24 cellular contexts compared by ENCODE assay signal in genomic region chr1:157132111-157132510, GRCh38. TPM values are rescaled to one million over a fixed set of nuclear protein-coding genes. Genes with fewer than 3 reads are reported as not detected.
A peak's percentile ranks its signal among the peaks of the same experiment; 100 is the strongest.
DNase-seq lines count a peak whose midpoint lies in the region; ATAC-seq and TF ChIP-seq lines count a peak whose summit lies in the region.
"Had no signal": no experiment of that assay in that cellular context is flagged by ENCODE, and none has a peak within 500 bp of the region (broad histone marks: within the 10 kb centered on the region; RNA-seq: fewer than 3 reads in every experiment).

No MANE protein-coding gene starts in this region.

- no peaks in the 10 kb centered on the region for H3K9me3 ChIP-seq in endodermal cell (ENCODE audit: control insufficient read depth, low read length)
- no peaks in the 10 kb centered on the region for H3K9me3 ChIP-seq in parathyroid adenoma (ENCODE audit: control insufficient read depth, low read length)
- no peaks in the 10 kb centered on the region for H3K9me3 ChIP-seq in WERI-Rb-1 (ENCODE audit: severe bottlenecking)
- H3K9me3 ChIP-seq: esophagus muscularis mucosa, HAP-1, thoracic aorta had no signal

- H3K9me3 Mint-ChIP-seq in activated T-cell treated with anti-CD3 and anti-CD28 coated beads, Interleukin-2, amount 50 U/mL, for 72 hours: no peaks in the 10 kb centered on the region
- no peaks in the 10 kb centered on the region for H3K9me3 Mint-ChIP-seq in endodermal cell
- H3K9me3 Mint-ChIP-seq: activated T-cell treated with anti-CD3 and anti-CD28 coated beads, Interleukin-2, amount 50 U/mL, for 4 hours had no signal

- no peaks in the 10 kb centered on the region for H4K20me1 ChIP-seq in KMS-11 (ENCODE audit: insufficient read depth)

- H3K36me3 Mint-ChIP-seq in activated T-cell treated with anti-CD3 and anti-CD28 coated beads, Interleukin-2, amount 50 U/mL, for 72 hours (ENCODE audit: insufficient read depth in 2 of 2): peaks cover 21 to 58% of the 10 kb centered on the region in 2 donors
- peaks cover 62% of the 10 kb centered on the region for H3K36me3 Mint-ChIP-seq in endodermal cell (ENCODE audit: low read depth)

- H3K4me1 Mint-ChIP-seq in activated T-cell treated with anti-CD3 and anti-CD28 coated beads, Interleukin-2, amount 50 U/mL, for 72 hours (ENCODE audit: low read depth): peaks cover 56% of the 10 kb centered on the region
- H3K4me1 Mint-ChIP-seq in endodermal cell: peaks cover 66% of the 10 kb centered on the region

- H3K4me2 ChIP-seq in KMS-11 (peak overlapping the region; percentile 92), parathyroid adenoma (ENCODE audit: low read length) (peak overlapping the region; percentile 59)

- H3K4me1 ChIP-seq in KMS-11 (ENCODE audit: low read depth, poor library complexity, severe bottlenecking): peaks cover 99% of the 10 kb centered on the region
- peaks cover 34% of the 10 kb centered on the region for H3K4me1 ChIP-seq in endodermal cell (ENCODE audit: control insufficient read depth, insufficient read depth, low read length)
- peaks cover 7% of the 10 kb centered on the region for H3K4me1 ChIP-seq in parathyroid adenoma

- H3K4me3 ChIP-seq in KMS-11 (IDR thresholded peaks at IDR 0.05; ENCODE audit: insufficient read depth, low read depth, low read length) (no peak overlapping the region), endodermal cell (ENCODE audit: low read length) (peak overlapping the region; percentile 15), parathyroid adenoma (ENCODE audit: low read depth, low read length) (peak overlapping the region; percentile 21), WERI-Rb-1 (ENCODE audit: low read depth, low read length) (no peak overlapping the region)
- H3K4me3 ChIP-seq: dorsolateral prefrontal cortex, esophagus muscularis mucosa, HAP-1, thoracic aorta had no signal

- H3K9ac ChIP-seq in KMS-11: no peak overlapping the region
- H3K9ac ChIP-seq in endodermal cell (ENCODE audit: extremely low read depth, low read length, poor library complexity, severe bottlenecking): peak overlapping the region; percentile 42
- H3K9ac ChIP-seq in parathyroid adenoma: no peak overlapping the region

- WGBS in endodermal cell (ENCODE audit: insufficient coverage in 1 of 2, insufficient read length in 1 of 2), 2 experiments: 76 to 97% methylated on average over 4 to 5 of the region's 5 CpGs

- TF ChIP-seq CTCF in KMS-11 (conservative IDR thresholded peaks at IDR 0.05; ENCODE audit: low read depth, low read length) (no peak), endodermal cell (conservative IDR thresholded peaks at IDR 0.05) (no peak), parathyroid adenoma (IDR thresholded peaks at IDR 0.05) (no peak), WERI-Rb-1 (IDR thresholded peaks at IDR 0.05; ENCODE audit: low read depth, low read length) (no peak)

- H3K27me3 Mint-ChIP-seq in activated T-cell treated with anti-CD3 and anti-CD28 coated beads, Interleukin-2, amount 50 U/mL, for 72 hours (ENCODE audit: low read depth): no peaks in the 10 kb centered on the region
- H3K27me3 Mint-ChIP-seq in endodermal cell (ENCODE audit: insufficient read depth): no peaks in the 10 kb centered on the region

- H3K27ac Mint-ChIP-seq in activated T-cell treated with anti-CD3 and anti-CD28 coated beads, Interleukin-2, amount 50 U/mL, for 72 hours: peak overlapping the region; percentile 4
- peak overlapping the region; percentile 40 for H3K27ac Mint-ChIP-seq in endodermal cell

- H2AFZ ChIP-seq in KMS-11 (ENCODE audit: low read depth): no peak overlapping the region
- H2AFZ ChIP-seq in parathyroid adenoma: no peak overlapping the region

- no peaks in the 10 kb centered on the region for H3K27me3 ChIP-seq in KMS-11 (ENCODE audit: insufficient read depth, low read depth)
- no peaks in the 10 kb centered on the region for H3K27me3 ChIP-seq in endodermal cell (ENCODE audit: control insufficient read depth, insufficient read depth, low read length, poor library complexity, severe bottlenecking)
- no peaks in the 10 kb centered on the region for H3K27me3 ChIP-seq in parathyroid adenoma (ENCODE audit: control insufficient read depth, insufficient read depth, low read length)
- no peaks in the 10 kb centered on the region for H3K27me3 ChIP-seq in WERI-Rb-1 (ENCODE audit: insufficient read depth, low read depth, severe bottlenecking)
- H3K27me3 ChIP-seq: dorsolateral prefrontal cortex, esophagus muscularis mucosa had no signal

- ATAC-seq in activated T-cell treated with anti-CD3 and anti-CD28 coated beads, Interleukin-2, amount 50 U/mL, for 72 hours (replicated peaks in 1 of 2): no peak
- ATAC-seq: activated T-cell treated with anti-CD3 and anti-CD28 coated beads, Interleukin-2, amount 50 U/mL, for 4 hours; left ventricle myocardium superior; right cardiac atrium had no signal

- peak overlapping the region; percentile 25 to 51 for H3K4me3 Mint-ChIP-seq in activated T-cell treated with anti-CD3 and anti-CD28 coated beads, Interleukin-2, amount 50 U/mL, for 72 hours
- no peak overlapping the region for H3K4me3 Mint-ChIP-seq in endodermal cell
- H3K4me3 Mint-ChIP-seq: activated T-cell treated with anti-CD3 and anti-CD28 coated beads, Interleukin-2, amount 50 U/mL, for 4 hours had no signal

- no peak for DNase-seq in activated T-cell treated with anti-CD3 and anti-CD28 coated beads, Interleukin-2, amount 50 U/mL, for 72 hours
- no peak for DNase-seq in activated T-cell treated with anti-CD3 and anti-CD28 coated beads for 4 hours
- DNase-seq in endodermal cell: no peak
- no peak for DNase-seq in SKM-1 (lab: John Stamatoyannopoulos, UW; ENCODE audit: unreplicated experiment)
- DNase-seq in medulla oblongata (ENCODE audit: extremely low spot score): no peak
- DNase-seq in WERI-Rb-1: no peak
- DNase-seq: activated T-cell treated with anti-CD3 and anti-CD28 coated beads, Interleukin-2, amount 50 U/mL, for 4 hours; amniotic stem cell; DMS79 treated with DMSO at 0.1 percent for 48 hours; dorsolateral prefrontal cortex; left ventricle myocardium superior; NCI-H1417 treated with DMSO at 0.1 percent for 48 hours; NCI-H2171; right cardiac atrium; SHP77 treated with DMSO at 0.1 percent for 48 hours had no signal

- H3K36me3 ChIP-seq in KMS-11 (ENCODE audit: insufficient read depth): peaks cover 29% of the 10 kb centered on the region; the same call in 1 of the 2 replicates
- H3K36me3 ChIP-seq in endodermal cell (ENCODE audit: control insufficient read depth, insufficient read depth, low read length): peaks cover 85% of the 10 kb centered on the region
- no peaks in the 10 kb centered on the region for H3K36me3 ChIP-seq in parathyroid adenoma (ENCODE audit: control insufficient read depth, insufficient read depth, low read length)
- H3K36me3 ChIP-seq in WERI-Rb-1: peaks cover 66% of the 10 kb centered on the region

- peak overlapping the region; percentile 51 for H3K27ac ChIP-seq in KMS-11
- peak overlapping the region; percentile 20 for H3K27ac ChIP-seq in endodermal cell (ENCODE audit: low read depth, low read length)
- peak overlapping the region; percentile 53 for H3K27ac ChIP-seq in parathyroid adenoma
- H3K27ac ChIP-seq in WERI-Rb-1: no peak overlapping the region
- H3K27ac ChIP-seq: dorsolateral prefrontal cortex, esophagus muscularis mucosa, thoracic aorta had no signal

- H3K79me2 ChIP-seq in KMS-11 (ENCODE audit: insufficient read depth, low read depth) (peaks cover 52% of the 10 kb centered on the region), parathyroid adenoma (peaks cover 2% of the 10 kb centered on the region)

RNA-seq across cellular contexts. Expression of gene ETV3, which starts 6.1 kb away (rescaled TPM):
- 10 to 100 TPM; 33.5 to 48.7 TPM for total RNA-seq in activated T-cell treated with anti-CD3 and anti-CD28 coated beads, Interleukin-2, amount 50 U/mL, for 72 hours
- total RNA-seq in endodermal cell: 10 to 100 TPM; 26.9 to 40.6 TPM
- polyA plus RNA-seq in endodermal cell (2013, experiment 1 of 2): 18.1 TPM
- polyA plus RNA-seq in endodermal cell (2013, experiment 2 of 2): 17.5 TPM

RNA-seq across cellular contexts. Expression of gene ETV3L, which starts 32.5 kb away (rescaled TPM):
- not detected for total RNA-seq in activated T-cell treated with anti-CD3 and anti-CD28 coated beads, Interleukin-2, amount 50 U/mL, for 72 hours
- total RNA-seq in endodermal cell: under 1 TPM in 1 of 2 donors, not detected in 1; 0.26 TPM
- polyA plus RNA-seq in endodermal cell (2013, experiment 1 of 2): 0.36 TPM
- polyA plus RNA-seq in endodermal cell (2013, experiment 2 of 2): 0.12 TPM
- total RNA-seq: activated T-cell treated with anti-CD3 and anti-CD28 coated beads, Interleukin-2, amount 50 U/mL, for 4 hours; esophagus muscularis mucosa; glomerular endothelial cell; left ventricle myocardium superior; OCI-LY7; omental fat pad; right cardiac atrium; T-helper 2 cell treated with Interferon-gamma antibody and Interleukin-4, amounts not matched to agents 100 ng/mL and 5 ng/mL, for 36 hours; thoracic aorta had no signal
- polyA plus RNA-seq: right cardiac atrium had no signal

Comparison
In these comparisons a context has a peak if more than half of its experiments do, and no peak if none do; other contexts are left out.
1. H3K4me3 ChIP-seq: peak in endodermal cell (single experiment) and parathyroid adenoma (single experiment); none in KMS-11 (single experiment) and WERI-Rb-1 (single experiment).